In genomic region chr2:18741888-18742287, GRCh38 we compare ENCODE assay signal across 19 cellular contexts.
"Had no signal": no experiment of that assay in that cellular context is flagged by ENCODE, and none has a peak within 500 bp of the region (broad histone marks: within the 10 kb centered on the region; RNA-seq: fewer than 3 reads in every experiment).

No MANE protein-coding gene starts in this region.

- H3K9me3 ChIP-seq: colonic mucosa, esophagus squamous epithelium, prostate gland, tibial nerve had no signal

- H3K4me3 Mint-ChIP-seq: activated B cell treated with CpG ODN at 0.5 μM for 24 hours; activated CD4-positive, alpha-beta T cell treated with anti-CD3 and anti-CD28 coated beads, Interleukin-2, amount 10 ng/mL, durations not matched to agents 24 days and 14 days; activated CD8-positive, alpha-beta T cell treated with anti-CD3 and anti-CD28 coated beads, Interleukin-2, amount 10 ng/mL, durations not matched to agents 7 days and 5 days; activated naive CD4-positive, alpha-beta T cell treated with anti-CD3 and anti-CD28 coated beads, Interleukin-2, amount 50 U/mL, for 24 hours; neural crest cell; stimulated activated naive B cell treated with anti-CD40 and anti-IgM and Interleukin-4, amounts not matched to agents 10 μg/mL and 1 μg/mL and 100 μg/mL, for 72 hours had no signal

- FAIRE-seq: frontal cortex, TTC549 had no signal

- H3K4me1 ChIP-seq: colonic mucosa, esophagus squamous epithelium, prostate gland, tibial nerve had no signal

- H3K4me1 Mint-ChIP-seq: activated B cell treated with CpG ODN at 0.5 μM for 24 hours; activated CD4-positive, alpha-beta T cell treated with anti-CD3 and anti-CD28 coated beads, Interleukin-2, amount 10 ng/mL, durations not matched to agents 24 days and 14 days; activated naive CD4-positive, alpha-beta T cell treated with anti-CD3 and anti-CD28 coated beads, Interleukin-2, amount 50 U/mL, for 24 hours; neural crest cell; stimulated activated naive B cell treated with anti-CD40 and anti-IgM and Interleukin-4, amounts not matched to agents 10 μg/mL and 1 μg/mL and 100 μg/mL, for 72 hours had no signal

- H3K27me3 Mint-ChIP-seq: activated B cell treated with CpG ODN at 0.5 μM for 24 hours; activated CD4-positive, alpha-beta T cell treated with anti-CD3 and anti-CD28 coated beads, Interleukin-2, amount 10 ng/mL, durations not matched to agents 24 days and 14 days; activated naive CD4-positive, alpha-beta T cell treated with anti-CD3 and anti-CD28 coated beads, Interleukin-2, amount 50 U/mL, for 24 hours; stimulated activated naive B cell treated with anti-CD40 and anti-IgM and Interleukin-4, amounts not matched to agents 10 μg/mL and 1 μg/mL and 100 μg/mL, for 72 hours had no signal

- H3K27ac Mint-ChIP-seq: activated B cell treated with CpG ODN at 0.5 μM for 24 hours; activated CD4-positive, alpha-beta T cell treated with anti-CD3 and anti-CD28 coated beads, Interleukin-2, amount 10 ng/mL, durations not matched to agents 24 days and 14 days; activated CD8-positive, alpha-beta T cell treated with anti-CD3 and anti-CD28 coated beads, Interleukin-2, amount 10 ng/mL, durations not matched to agents 7 days and 5 days; activated naive CD4-positive, alpha-beta T cell treated with anti-CD3 and anti-CD28 coated beads, Interleukin-2, amount 50 U/mL, for 24 hours; stimulated activated naive B cell treated with anti-CD40 and anti-IgM and Interleukin-4, amounts not matched to agents 10 μg/mL and 1 μg/mL and 100 μg/mL, for 72 hours had no signal

- H3K27ac ChIP-seq: colonic mucosa, prostate gland, tibial nerve had no signal

- H3K9me3 Mint-ChIP-seq: activated B cell treated with CpG ODN at 0.5 μM for 24 hours; activated CD4-positive, alpha-beta T cell treated with anti-CD3 and anti-CD28 coated beads, Interleukin-2, amount 10 ng/mL, durations not matched to agents 24 days and 14 days; neural crest cell had no signal

- DNase-seq: activated B cell treated with CpG ODN at 0.5 μM for 24 hours; activated CD4-positive, alpha-beta T cell treated with anti-CD3 and anti-CD28 coated beads, Interleukin-2, amount 10 ng/mL, durations not matched to agents 24 days and 14 days; activated CD8-positive, alpha-beta memory T cell treated with anti-CD3 and anti-CD28 coated beads, Interleukin-2, amount 50 U/mL, for 4 hours; activated CD8-positive, alpha-beta T cell treated with anti-CD3 and anti-CD28 coated beads, Interleukin-2, amount 10 ng/mL, durations not matched to agents 7 days and 5 days; activated effector memory CD4-positive, alpha-beta T cell treated with anti-CD3 and anti-CD28 coated beads, Interleukin-2, amount 50 U/mL, for 16 hours; activated T-cell treated with anti-CD3 and anti-CD28 coated beads, Interleukin-2, amount 50 U/mL, for 48 hours; amniotic stem cell; central memory CD4-positive, alpha-beta T cell; colonic mucosa; esophagus squamous epithelium; islet precursor cell; stimulated activated CD4-positive, alpha-beta T cell treated with anti-CD3 and anti-CD28 coated beads, Interleukin-2, amount 100 ng/mL, for 48 hours; stimulated activated naive B cell treated with anti-CD40 and anti-IgM and Interleukin-4, amounts not matched to agents 10 μg/mL and 1 μg/mL and 100 μg/mL, for 72 hours had no signal

- H3K4me3 ChIP-seq: colonic mucosa, esophagus squamous epithelium, prostate gland, tibial nerve had no signal

- H3K36me3 ChIP-seq: colonic mucosa, esophagus squamous epithelium, prostate gland, tibial nerve had no signal

- ATAC-seq: activated CD8-positive, alpha-beta T cell treated with anti-CD3 and anti-CD28 coated beads, Interleukin-2, amount 10 ng/mL, durations not matched to agents 7 days and 5 days; stimulated activated naive B cell treated with anti-CD40 and anti-IgM and Interleukin-4, amounts not matched to agents 10 μg/mL and 1 μg/mL and 100 μg/mL, for 72 hours had no signal

- H3K27me3 ChIP-seq: colonic mucosa, esophagus squamous epithelium, tibial nerve had no signal
